In genomic region chr3:124520970-124521369, GRCh38 we compare ENCODE assay signal across 15 cellular contexts.
DNase-seq lines count a peak whose midpoint lies in the region; ATAC-seq lines count a peak whose summit lies in the region.
"Had no signal": no experiment of that assay in that cellular context is flagged by ENCODE, and none has a peak within 500 bp of the region (broad histone marks: within the 10 kb centered on the region; RNA-seq: fewer than 3 reads in every experiment).

No MANE protein-coding gene starts in this region.

- DNase-seq in DMS53 treated with DMSO at 0.1 percent for 48 hours (lab: John Stamatoyannopoulos, UW; ENCODE audit: unreplicated experiment) (peak; percentile 97), NCI-H128 (lab: John Stamatoyannopoulos, UW; ENCODE audit: unreplicated experiment) (peak; percentile 84), NCI-H69 (lab: John Stamatoyannopoulos, UW) (peak; percentile 90), left colon (no peak), CD1c-positive myeloid dendritic cell (ENCODE audit: extremely low spot score) (no peak)
- DNase-seq in stimulated activated CD4-positive, alpha-beta T cell treated with anti-CD3 and anti-CD28 coated beads, Interleukin-4, amount 100 ng/mL, for 1 hour = no peak
- DNase-seq: activated CD8-positive, alpha-beta memory T cell treated with anti-CD3 and anti-CD28 coated beads, Interleukin-2, amount 50 U/mL, for 4 hours; colonic mucosa; GF-D8; MV-4-11; psoas muscle; SJCRH30; stimulated activated CD4-positive, alpha-beta T cell treated with anti-CD3 and anti-CD28 coated beads, Interleukin-4, amount 100 ng/mL, for 4 hours had no signal

- intact Hi-C loops in left colon (cut with DNase I, micrococcal nuclease) = no loop called here

- ATAC-seq in left colon (peak; percentile 67), HG03521 (IDR thresholded peaks at IDR 0.05; ENCODE audit: unreplicated experiment) (no peak), GM18861 (IDR thresholded peaks at IDR 0.05; ENCODE audit: unreplicated experiment) (no peak)
- ATAC-seq: psoas muscle had no signal

Comparison
In these comparisons a context has a peak if more than half of its experiments do, and no peak if none do; other contexts are left out.
1. DNase-seq: peak in DMS53 treated with DMSO at 0.1 percent for 48 hours (single experiment), NCI-H128 (single experiment) and NCI-H69 (single experiment); none in left colon (0 of 2), CD1c-positive myeloid dendritic cell (single experiment) and stimulated activated CD4-positive, alpha-beta T cell treated with anti-CD3 and anti-CD28 coated beads, Interleukin-4, amount 100 ng/mL, for 1 hour (single experiment).